Comparison of ENCODE assay signal across 1 cellular context in the genomic region with DNA sequence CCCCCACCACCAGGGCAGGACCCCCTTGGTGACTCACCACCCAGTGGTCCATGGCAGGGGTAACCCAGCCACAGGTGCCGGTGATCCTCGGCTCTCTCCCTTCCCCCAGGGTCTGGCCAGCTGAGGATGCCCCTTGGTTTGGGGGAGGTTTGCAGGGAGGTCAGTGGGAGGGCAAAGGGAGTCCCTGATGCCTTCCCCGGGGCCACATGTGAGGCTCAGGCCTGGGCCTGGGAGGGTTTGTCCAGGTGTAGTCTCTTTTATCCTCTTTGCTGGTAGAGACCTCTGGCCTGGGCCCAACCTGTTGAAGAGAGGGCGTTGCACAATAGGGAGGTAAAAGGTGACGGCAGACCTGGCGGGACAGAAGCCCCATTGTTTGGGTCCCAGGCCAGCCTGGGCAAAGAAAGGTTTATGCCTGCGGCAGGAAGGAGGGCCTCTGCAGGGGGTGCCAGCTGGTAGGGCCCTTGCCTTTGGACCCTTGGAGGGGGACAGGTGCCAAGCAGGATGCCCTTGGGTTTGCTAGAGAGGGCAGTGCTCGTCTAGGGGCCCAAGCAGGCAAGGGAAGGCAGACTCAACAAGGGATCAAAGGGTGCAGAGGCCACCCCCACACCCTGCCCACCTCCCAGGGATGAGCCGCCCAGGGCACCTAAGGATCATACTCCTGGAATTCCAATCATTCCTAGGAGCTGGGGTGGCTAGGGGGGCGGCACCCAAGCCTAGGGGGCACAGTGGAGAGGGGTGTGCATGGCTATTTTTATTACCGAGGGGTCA.
TF ChIP-seq lines count a peak whose summit lies in the region.

No MANE protein-coding gene starts in this region.

TF ChIP-seq in endothelial cell of umbilical vein, 7 proteins besides CTCF, POLR2A, EP300 and RAD21 (continued from another document):
- TF ChIP-seq FOS (IDR thresholded peaks at IDR 0.05; ENCODE audit: borderline replicate concordance, insufficient read depth, low read length) = no peak
